In genomic region chr14:89427426-89428162, GRCh38 we compare ENCODE assay signal across 12 cellular contexts. TPM values are rescaled to one million over a fixed set of nuclear protein-coding genes. Genes with fewer than 3 reads are reported as not detected.
A peak's percentile ranks its signal among the peaks of the same experiment; 100 is the strongest.
DNase-seq lines count a peak whose midpoint lies in the region; ATAC-seq and TF ChIP-seq lines count a peak whose summit lies in the region.
"Had no signal": no experiment of that assay in that cellular context is flagged by ENCODE, and none has a peak within 500 bp of the region (broad histone marks: within the 10 kb centered on the region; RNA-seq: fewer than 3 reads in every experiment).

No MANE protein-coding gene starts in this region.

- H3K4me1 ChIP-seq in DND-41 (ENCODE audit: insufficient read depth, low read length) (peaks cover 59% of the 10 kb centered on the region), ovary (ENCODE audit: insufficient read depth) (peaks cover 26% of the 10 kb centered on the region)

- intact Hi-C loops in activated B cell treated with CpG ODN at 0.5 μM for 24 hours (cut with micrococcal nuclease): no loop called here
- intact Hi-C loops in Right ventricle myocardium superior (cut with DNase I): no loop called here
- intact Hi-C loops in ovary (cut with DNase I): loop anchor here in 2 of 4 donors (5.0 to 10.0 kb wide), 4 partner anchors 65 to 393 kb away; no protein-coding TSS in a partner anchor

- no peak for TF ChIP-seq EP300 in ovary (IDR thresholded peaks at IDR 0.05)

- H3K9ac ChIP-seq in DND-41 (ENCODE audit: low read depth, low read length): peak overlapping the region; percentile 79; the same call in 1 of the 2 replicates

- H3K27ac ChIP-seq in DND-41 (ENCODE audit: low read length): peak overlapping the region; percentile 100
- peak overlapping the region; percentile 33 to 82 for H3K27ac ChIP-seq in ovary
- H3K27ac ChIP-seq: colonic mucosa had no signal

- peaks cover 69% of the 10 kb centered on the region for H3K4me1 Mint-ChIP-seq in activated B cell treated with CpG ODN at 0.5 μM for 24 hours

- POLR2A ChIA-PET in activated B cell treated with CpG ODN at 0.5 μM for 24 hours (lab: Charles Lee): interaction anchor here (0.6 to 0.7 kb wide), 2 partner anchors 294 to 348 kb away, joined by 3 to 5 read pairs; no protein-coding TSS in a partner anchor

- peak overlapping the region; percentile 46 for H3K27ac Mint-ChIP-seq in activated B cell treated with CpG ODN at 0.5 μM for 24 hours

- H3K36me3 ChIP-seq in DND-41 (ENCODE audit: insufficient read depth, low read length) (no peaks in the 10 kb centered on the region), ovary (no peaks in the 10 kb centered on the region)
- H3K36me3 ChIP-seq: colonic mucosa had no signal

- H3K9me3 ChIP-seq in DND-41 (ENCODE audit: insufficient read depth, low read length, severe bottlenecking): no peaks in the 10 kb centered on the region
- no peaks in the 10 kb centered on the region for H3K9me3 ChIP-seq in ovary
- H3K9me3 ChIP-seq: colonic mucosa had no signal

- no peak overlapping the region for H3K4me3 ChIP-seq in DND-41 (ENCODE audit: low read depth in 1 of 2, low read length in 2 of 2)
- H3K4me3 ChIP-seq in ovary: no peak overlapping the region
- H3K4me3 ChIP-seq: colonic mucosa had no signal

- TF ChIP-seq POLR2A in ovary (IDR thresholded peaks at IDR 0.05): no peak

- no peak overlapping the region for H3K4me2 ChIP-seq in DND-41 (ENCODE audit: insufficient read depth, low read length)

- no peak overlapping the region for H2AFZ ChIP-seq in DND-41 (ENCODE audit: low read depth, low read length)

- H3K27me3 Mint-ChIP-seq in activated B cell treated with CpG ODN at 0.5 μM for 24 hours: no peaks in the 10 kb centered on the region
- H3K27me3 Mint-ChIP-seq: CD4-positive, CD25-positive, alpha-beta regulatory T cell had no signal

- no peak for DNase-seq in DND-41
- DNase-seq in activated B cell treated with CpG ODN at 0.5 μM for 24 hours: no peak
- no peak for DNase-seq in Right ventricle myocardium superior
- DNase-seq in ovary: peak in 1 of 5 donors; percentile 45
- no peak for DNase-seq in T-helper 9 cell
- no peak for DNase-seq in NCI-H2081 (lab: John Stamatoyannopoulos, UW)
- no peak for DNase-seq in NCI-H1436 treated with DMSO at 0.1 percent for 48 hours (lab: John Stamatoyannopoulos, UW)
- no peak for DNase-seq in HT-29 (ENCODE audit: low spot score)
- DNase-seq: CD4-positive, CD25-positive, alpha-beta regulatory T cell; colonic mucosa; stimulated activated CD4-positive, alpha-beta T cell treated with anti-CD3 and anti-CD28 coated beads, Interleukin-15, amount 100 ng/mL, for 24 hours; SW 1271 had no signal

- H3K4me3 Mint-ChIP-seq in activated B cell treated with CpG ODN at 0.5 μM for 24 hours: no peak overlapping the region

- ATAC-seq in DND-41 (ENCODE audit: insufficient read depth, low read depth) (no peak), activated B cell treated with CpG ODN at 0.5 μM for 24 hours (ENCODE audit: low read depth) (no peak), Right ventricle myocardium superior (ENCODE audit: poor library complexity) (peak; percentile 66)

- CTCF ChIA-PET in activated B cell treated with CpG ODN at 0.5 μM for 24 hours (lab: Charles Lee): interaction anchor here (0.6 to 3.0 kb wide), 2 partner anchors 9 to 250 kb away, joined by 4 to 12 read pairs; no protein-coding TSS in a partner anchor

- H3K9me3 Mint-ChIP-seq in activated B cell treated with CpG ODN at 0.5 μM for 24 hours: no peaks in the 10 kb centered on the region

- peaks cover 47% of the 10 kb centered on the region for H3K79me2 ChIP-seq in DND-41 (ENCODE audit: insufficient read depth, low read length)

- H3K27me3 ChIP-seq in DND-41 (ENCODE audit: insufficient read depth, low read length, poor library complexity) (no peaks in the 10 kb centered on the region), ovary (no peaks in the 10 kb centered on the region)
- H3K27me3 ChIP-seq: colonic mucosa had no signal

- WGBS in ovary, 3 donors: 39 to 51% (median 47%) methylated on average over 11 of the region's 11 CpGs

- H4K20me1 ChIP-seq in DND-41 (ENCODE audit: insufficient read depth, low read length): no peaks in the 10 kb centered on the region

- H3K36me3 Mint-ChIP-seq in activated B cell treated with CpG ODN at 0.5 μM for 24 hours (ENCODE audit: low read depth): no peaks in the 10 kb centered on the region
- H3K36me3 Mint-ChIP-seq: CD4-positive, CD25-positive, alpha-beta regulatory T cell had no signal

- TF ChIP-seq CTCF in DND-41 (IDR thresholded peaks at IDR 0.05; ENCODE audit: borderline replicate concordance, extremely low read depth, low read length, poor library complexity, severe bottlenecking): no peak
- TF ChIP-seq CTCF in activated B cell treated with CpG ODN at 0.5 μM for 24 hours (IDR thresholded peaks at IDR 0.05): no peak
- TF ChIP-seq CTCF in ovary (IDR thresholded peaks at IDR 0.05): no peak

RNA-seq across cellular contexts. Expression of gene FOXN3, which starts 10.6 kb away (rescaled TPM):
- total RNA-seq in activated B cell treated with CpG ODN at 0.5 μM for 24 hours: 88.2 and 106 TPM in 2 replicates
- 122 TPM for total RNA-seq in Right ventricle myocardium superior
- total RNA-seq in ovary: 100 to 1,000 TPM in 4 of 7 donors, 10 to 100 TPM in 3; 56.9 to 172 (median 117) TPM
- polyA plus RNA-seq in ovary: 10 to 100 TPM; 67.4 to 75.6 TPM
- total RNA-seq in HT-29 (2014; rRNA removed; shearing (Covaris generic)): 8.8 and 9.4 TPM in 2 replicates
